In the genomic region with DNA sequence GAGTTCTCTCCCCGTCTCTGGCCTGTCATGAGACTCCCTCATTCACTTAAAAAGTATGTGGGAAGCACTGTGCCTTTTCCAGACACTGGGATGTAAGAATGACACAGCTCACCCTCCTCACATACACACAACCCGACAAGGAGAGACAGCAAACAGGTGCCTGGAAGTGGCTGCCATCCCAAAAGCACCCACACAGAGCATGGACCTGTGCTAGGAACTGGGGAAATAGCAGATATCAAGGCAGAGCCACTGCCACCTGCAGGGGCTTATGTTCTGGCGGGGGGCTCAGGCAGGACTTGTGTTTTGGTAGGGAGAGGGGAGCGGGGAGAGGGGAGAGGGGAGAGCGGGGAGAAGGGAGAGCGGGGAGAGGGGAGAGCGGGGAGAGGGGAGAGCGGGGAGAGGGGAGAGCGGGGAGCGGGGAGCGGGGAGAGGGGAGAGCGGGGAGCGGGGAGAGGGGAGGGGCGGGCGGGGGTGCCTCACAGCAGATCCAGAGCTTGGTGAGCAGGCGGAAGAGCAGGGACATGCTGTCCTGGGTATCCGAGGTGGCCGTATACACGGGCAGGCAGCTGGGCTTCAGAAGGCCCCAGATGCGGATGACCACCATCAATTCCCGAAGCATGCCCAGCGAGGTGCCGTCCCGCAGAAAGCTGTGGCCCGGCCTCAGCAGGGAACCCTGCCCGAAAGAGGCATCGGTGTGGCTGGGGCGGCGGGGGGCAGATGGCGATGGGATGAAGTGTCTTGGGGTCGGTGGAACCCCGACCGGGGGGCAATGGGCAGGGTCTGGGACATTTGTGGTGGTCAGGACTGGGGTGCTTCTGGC, we compare ENCODE assay signal across 2 cellular contexts.
TF ChIP-seq lines count a peak whose summit lies in the region.

No MANE protein-coding gene starts in this region.

TF ChIP-seq in SK-N-SH, 30 proteins besides CTCF, POLR2A, EP300 and RAD21 (continued from another document):
- TF ChIP-seq, protein P1, sequence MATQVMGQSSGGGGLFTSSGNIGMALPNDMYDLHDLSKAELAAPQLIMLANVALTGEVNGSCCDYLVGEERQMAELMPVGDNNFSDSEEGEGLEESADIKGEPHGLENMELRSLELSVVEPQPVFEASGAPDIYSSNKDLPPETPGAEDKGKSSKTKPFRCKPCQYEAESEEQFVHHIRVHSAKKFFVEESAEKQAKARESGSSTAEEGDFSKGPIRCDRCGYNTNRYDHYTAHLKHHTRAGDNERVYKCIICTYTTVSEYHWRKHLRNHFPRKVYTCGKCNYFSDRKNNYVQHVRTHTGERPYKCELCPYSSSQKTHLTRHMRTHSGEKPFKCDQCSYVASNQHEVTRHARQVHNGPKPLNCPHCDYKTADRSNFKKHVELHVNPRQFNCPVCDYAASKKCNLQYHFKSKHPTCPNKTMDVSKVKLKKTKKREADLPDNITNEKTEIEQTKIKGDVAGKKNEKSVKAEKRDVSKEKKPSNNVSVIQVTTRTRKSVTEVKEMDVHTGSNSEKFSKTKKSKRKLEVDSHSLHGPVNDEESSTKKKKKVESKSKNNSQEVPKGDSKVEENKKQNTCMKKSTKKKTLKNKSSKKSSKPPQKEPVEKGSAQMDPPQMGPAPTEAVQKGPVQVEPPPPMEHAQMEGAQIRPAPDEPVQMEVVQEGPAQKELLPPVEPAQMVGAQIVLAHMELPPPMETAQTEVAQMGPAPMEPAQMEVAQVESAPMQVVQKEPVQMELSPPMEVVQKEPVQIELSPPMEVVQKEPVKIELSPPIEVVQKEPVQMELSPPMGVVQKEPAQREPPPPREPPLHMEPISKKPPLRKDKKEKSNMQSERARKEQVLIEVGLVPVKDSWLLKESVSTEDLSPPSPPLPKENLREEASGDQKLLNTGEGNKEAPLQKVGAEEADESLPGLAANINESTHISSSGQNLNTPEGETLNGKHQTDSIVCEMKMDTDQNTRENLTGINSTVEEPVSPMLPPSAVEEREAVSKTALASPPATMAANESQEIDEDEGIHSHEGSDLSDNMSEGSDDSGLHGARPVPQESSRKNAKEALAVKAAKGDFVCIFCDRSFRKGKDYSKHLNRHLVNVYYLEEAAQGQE (IDR thresholded peaks at IDR 0.05; ENCODE audit: low read depth, low read length), result no peak
- TF ChIP-seq, protein P2, sequence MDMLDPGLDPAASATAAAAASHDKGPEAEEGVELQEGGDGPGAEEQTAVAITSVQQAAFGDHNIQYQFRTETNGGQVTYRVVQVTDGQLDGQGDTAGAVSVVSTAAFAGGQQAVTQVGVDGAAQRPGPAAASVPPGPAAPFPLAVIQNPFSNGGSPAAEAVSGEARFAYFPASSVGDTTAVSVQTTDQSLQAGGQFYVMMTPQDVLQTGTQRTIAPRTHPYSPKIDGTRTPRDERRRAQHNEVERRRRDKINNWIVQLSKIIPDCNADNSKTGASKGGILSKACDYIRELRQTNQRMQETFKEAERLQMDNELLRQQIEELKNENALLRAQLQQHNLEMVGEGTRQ (IDR thresholded peaks at IDR 0.05; ENCODE audit: borderline replicate concordance, low read depth, low read length), result no peak
- TF ChIP-seq RXRA (IDR thresholded peaks at IDR 0.05; ENCODE audit: borderline replicate concordance, low read depth) (no peak), MXI1 (IDR thresholded peaks at IDR 0.05; ENCODE audit: low read depth, low read length) (no peak), YY1 (IDR thresholded peaks at IDR 0.05; ENCODE audit: low read depth) (no peak), SMC3 (IDR thresholded peaks at IDR 0.05; ENCODE audit: low read depth, low read length) (no peak), SIN3A (IDR thresholded peaks at IDR 0.05; ENCODE audit: borderline replicate concordance, low read depth, low read length) (no peak), GATA2 (CRISPR knock-in tag; IDR thresholded peaks at IDR 0.05) (no peak), TEAD4 (IDR thresholded peaks at IDR 0.05; ENCODE audit: borderline replicate concordance, insufficient read depth) (no peak), FOSL2 (IDR thresholded peaks at IDR 0.05; ENCODE audit: borderline replicate concordance, low read depth) (no peak), RCOR1 (IDR thresholded peaks at IDR 0.05; ENCODE audit: low read length) (no peak)
- TF ChIP-seq, protein P3, sequence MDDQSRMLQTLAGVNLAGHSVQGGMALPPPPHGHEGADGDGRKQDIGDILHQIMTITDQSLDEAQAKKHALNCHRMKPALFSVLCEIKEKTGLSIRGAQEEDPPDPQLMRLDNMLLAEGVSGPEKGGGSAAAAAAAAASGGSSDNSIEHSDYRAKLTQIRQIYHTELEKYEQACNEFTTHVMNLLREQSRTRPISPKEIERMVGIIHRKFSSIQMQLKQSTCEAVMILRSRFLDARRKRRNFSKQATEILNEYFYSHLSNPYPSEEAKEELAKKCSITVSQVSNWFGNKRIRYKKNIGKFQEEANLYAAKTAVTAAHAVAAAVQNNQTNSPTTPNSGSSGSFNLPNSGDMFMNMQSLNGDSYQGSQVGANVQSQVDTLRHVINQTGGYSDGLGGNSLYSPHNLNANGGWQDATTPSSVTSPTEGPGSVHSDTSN (IDR thresholded peaks at IDR 0.05), result no peak
- TF ChIP-seq, protein P4, sequence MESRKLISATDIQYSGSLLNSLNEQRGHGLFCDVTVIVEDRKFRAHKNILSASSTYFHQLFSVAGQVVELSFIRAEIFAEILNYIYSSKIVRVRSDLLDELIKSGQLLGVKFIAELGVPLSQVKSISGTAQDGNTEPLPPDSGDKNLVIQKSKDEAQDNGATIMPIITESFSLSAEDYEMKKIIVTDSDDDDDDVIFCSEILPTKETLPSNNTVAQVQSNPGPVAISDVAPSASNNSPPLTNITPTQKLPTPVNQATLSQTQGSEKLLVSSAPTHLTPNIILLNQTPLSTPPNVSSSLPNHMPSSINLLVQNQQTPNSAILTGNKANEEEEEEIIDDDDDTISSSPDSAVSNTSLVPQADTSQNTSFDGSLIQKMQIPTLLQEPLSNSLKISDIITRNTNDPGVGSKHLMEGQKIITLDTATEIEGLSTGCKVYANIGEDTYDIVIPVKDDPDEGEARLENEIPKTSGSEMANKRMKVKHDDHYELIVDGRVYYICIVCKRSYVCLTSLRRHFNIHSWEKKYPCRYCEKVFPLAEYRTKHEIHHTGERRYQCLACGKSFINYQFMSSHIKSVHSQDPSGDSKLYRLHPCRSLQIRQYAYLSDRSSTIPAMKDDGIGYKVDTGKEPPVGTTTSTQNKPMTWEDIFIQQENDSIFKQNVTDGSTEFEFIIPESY (IDR thresholded peaks at IDR 0.05; ENCODE audit: borderline replicate concordance, low read depth), result no peak
- TF ChIP-seq, protein P5, sequence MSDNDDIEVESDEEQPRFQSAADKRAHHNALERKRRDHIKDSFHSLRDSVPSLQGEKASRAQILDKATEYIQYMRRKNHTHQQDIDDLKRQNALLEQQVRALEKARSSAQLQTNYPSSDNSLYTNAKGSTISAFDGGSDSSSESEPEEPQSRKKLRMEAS (IDR thresholded peaks at IDR 0.05; ENCODE audit: low read depth), result no peak
- TF ChIP-seq, protein P6, sequence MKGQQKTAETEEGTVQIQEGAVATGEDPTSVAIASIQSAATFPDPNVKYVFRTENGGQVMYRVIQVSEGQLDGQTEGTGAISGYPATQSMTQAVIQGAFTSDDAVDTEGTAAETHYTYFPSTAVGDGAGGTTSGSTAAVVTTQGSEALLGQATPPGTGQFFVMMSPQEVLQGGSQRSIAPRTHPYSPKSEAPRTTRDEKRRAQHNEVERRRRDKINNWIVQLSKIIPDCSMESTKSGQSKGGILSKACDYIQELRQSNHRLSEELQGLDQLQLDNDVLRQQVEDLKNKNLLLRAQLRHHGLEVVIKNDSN (IDR thresholded peaks at IDR 0.05; ENCODE audit: borderline replicate concordance, low read depth), result no peak
TF ChIP-seq in SK-N-SH: peak in this region for 0.

TF ChIP-seq in SK-N-SH treated with all-trans-retinoic acid at 6 μM for 48 hours, 23 proteins besides CTCF, POLR2A, EP300 and RAD21 (continued from another document):
- no peak for TF ChIP-seq ESRRG (CRISPR knock-in tag; IDR thresholded peaks at IDR 0.05)
- TF ChIP-seq, protein P7, sequence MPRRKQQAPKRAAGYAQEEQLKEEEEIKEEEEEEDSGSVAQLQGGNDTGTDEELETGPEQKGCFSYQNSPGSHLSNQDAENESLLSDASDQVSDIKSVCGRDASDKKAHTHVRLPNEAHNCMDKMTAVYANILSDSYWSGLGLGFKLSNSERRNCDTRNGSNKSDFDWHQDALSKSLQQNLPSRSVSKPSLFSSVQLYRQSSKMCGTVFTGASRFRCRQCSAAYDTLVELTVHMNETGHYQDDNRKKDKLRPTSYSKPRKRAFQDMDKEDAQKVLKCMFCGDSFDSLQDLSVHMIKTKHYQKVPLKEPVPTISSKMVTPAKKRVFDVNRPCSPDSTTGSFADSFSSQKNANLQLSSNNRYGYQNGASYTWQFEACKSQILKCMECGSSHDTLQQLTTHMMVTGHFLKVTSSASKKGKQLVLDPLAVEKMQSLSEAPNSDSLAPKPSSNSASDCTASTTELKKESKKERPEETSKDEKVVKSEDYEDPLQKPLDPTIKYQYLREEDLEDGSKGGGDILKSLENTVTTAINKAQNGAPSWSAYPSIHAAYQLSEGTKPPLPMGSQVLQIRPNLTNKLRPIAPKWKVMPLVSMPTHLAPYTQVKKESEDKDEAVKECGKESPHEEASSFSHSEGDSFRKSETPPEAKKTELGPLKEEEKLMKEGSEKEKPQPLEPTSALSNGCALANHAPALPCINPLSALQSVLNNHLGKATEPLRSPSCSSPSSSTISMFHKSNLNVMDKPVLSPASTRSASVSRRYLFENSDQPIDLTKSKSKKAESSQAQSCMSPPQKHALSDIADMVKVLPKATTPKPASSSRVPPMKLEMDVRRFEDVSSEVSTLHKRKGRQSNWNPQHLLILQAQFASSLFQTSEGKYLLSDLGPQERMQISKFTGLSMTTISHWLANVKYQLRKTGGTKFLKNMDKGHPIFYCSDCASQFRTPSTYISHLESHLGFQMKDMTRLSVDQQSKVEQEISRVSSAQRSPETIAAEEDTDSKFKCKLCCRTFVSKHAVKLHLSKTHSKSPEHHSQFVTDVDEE (CRISPR knock-in tag; IDR thresholded peaks at IDR 0.05), result no peak
- TF ChIP-seq TCF4 (CRISPR knock-in tag; IDR thresholded peaks at IDR 0.05; ENCODE audit: borderline replicate concordance), result no peak
- TF ChIP-seq ZNF8 (CRISPR knock-in tag; IDR thresholded peaks at IDR 0.05), result no peak
- TF ChIP-seq OSR1 (CRISPR knock-in tag; IDR thresholded peaks at IDR 0.05), result no peak
TF ChIP-seq in SK-N-SH treated with all-trans-retinoic acid at 6 μM for 48 hours: peak in this region for 0.
